17 cellular contexts compared by ENCODE assay signal in genomic region chr15:91150492-91151160, GRCh38.
"Had no signal": no experiment of that assay in that cellular context is flagged by ENCODE, and none has a peak within 500 bp of the region (broad histone marks: within the 10 kb centered on the region; RNA-seq: fewer than 3 reads in every experiment).

No MANE protein-coding gene starts in this region.

- ATAC-seq: activated CD8-positive, alpha-beta T cell treated with anti-CD3 and anti-CD28 coated beads for 36 hours; left lung had no signal

- DNase-seq: activated B cell treated with CpG ODN at 0.5 μM for 24 hours; activated CD4-positive, alpha-beta T cell treated with anti-CD3 and anti-CD28 coated beads for 48 hours; activated CD8-positive, alpha-beta T cell treated with anti-CD3 and anti-CD28 coated beads for 36 hours; activated effector memory CD4-positive, alpha-beta T cell treated with anti-CD3 and anti-CD28 coated beads, Interleukin-2, amount 50 U/mL, for 16 hours; activated T-cell treated with anti-CD3 and anti-CD28 coated beads, Interleukin-2, amount 50 U/mL, for 48 hours; cortex of kidney; effector CD4-positive, alpha-beta T cell; esophagus squamous epithelium; hippocampal formation; kidney; left lung; mammary epithelial cell; naive B cell; ovary; stimulated activated CD4-positive, alpha-beta T cell treated with anti-CD3 and anti-CD28 coated beads, Interleukin-15, amount 100 ng/mL, for 24 hours; stimulated activated CD4-positive, alpha-beta T cell treated with anti-CD3 and anti-CD28 coated beads, Interleukin-4, amount 100 ng/mL, for 24 hours; stimulated activated naive CD4-positive, alpha-beta T cell had no signal
